Comparison of ENCODE assay signal across 17 cellular contexts in the genomic region with DNA sequence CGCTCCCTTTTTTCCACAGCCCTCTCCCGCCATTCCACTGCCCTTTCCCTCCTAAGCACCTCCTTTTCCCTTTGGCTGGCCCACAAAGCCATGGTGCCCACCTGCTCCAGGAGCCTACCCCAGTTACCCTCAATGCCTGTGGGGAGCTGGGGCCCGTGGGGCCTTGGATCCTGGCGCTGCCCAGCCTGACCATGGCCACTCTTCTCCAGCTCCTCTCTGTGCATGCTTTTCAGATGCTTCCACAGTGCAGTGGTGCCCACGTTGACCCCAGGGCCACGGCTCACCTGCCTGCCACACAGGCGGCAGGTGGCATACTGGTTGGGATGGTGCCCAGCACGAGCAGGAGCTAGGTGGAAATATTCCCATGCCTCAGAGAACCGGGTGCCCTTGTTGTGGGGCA. TPM values are rescaled to one million over a fixed set of nuclear protein-coding genes. Genes with fewer than 3 reads are reported as not detected.
DNase-seq lines count a peak whose midpoint lies in the region; ATAC-seq, FAIRE-seq and TF ChIP-seq lines count a peak whose summit lies in the region.
"Had no signal": no experiment of that assay in that cellular context is flagged by ENCODE, and none has a peak within 500 bp of the region (broad histone marks: within the 10 kb centered on the region; RNA-seq: fewer than 3 reads in every experiment).

No MANE protein-coding gene starts in this region.

- no peak for DNase-seq in DND-41
- no peak for DNase-seq in activated CD8-positive, alpha-beta T cell treated with anti-CD3 and anti-CD28 coated beads, Interleukin-2, amount 10 ng/mL, durations not matched to agents 7 days and 5 days
- DNase-seq in neural crest cell (ENCODE audit: low read depth, low spot score), result no peak
- no peak for DNase-seq in small intestine
- no peak for DNase-seq in stimulated activated CD4-positive, alpha-beta T cell treated with anti-CD3 and anti-CD28 coated beads, Interleukin-1b, Interleukin-23, amount 100 ng/mL, for 48 hours
- no peak for DNase-seq in NCI-H1048 (lab: John Stamatoyannopoulos, UW)
- DNase-seq: activated CD4-positive, alpha-beta T cell treated with anti-CD3 and anti-CD28 coated beads, Interleukin-2, amount 50 U/mL, for 48 hours; heart right ventricle; NCI-H1105; NCI-H82; stimulated activated CD4-positive, alpha-beta T cell treated with anti-CD3 and anti-CD28 coated beads, Interleukin-4, amount 100 ng/mL, for 4 hours had no signal

- peak overlapping the region; percentile 29 for H3K4me3 Mint-ChIP-seq in activated CD8-positive, alpha-beta T cell treated with anti-CD3 and anti-CD28 coated beads, Interleukin-2, amount 10 ng/mL, durations not matched to agents 7 days and 5 days
- no peak overlapping the region for H3K4me3 Mint-ChIP-seq in neural crest cell

- FAIRE-seq in small intestine (lab: Jason Lieb, UNC), result no peak

- H3K27me3 ChIP-seq in DND-41 (ENCODE audit: insufficient read depth, low read length, poor library complexity) (no peaks in the 10 kb centered on the region), small intestine (ENCODE audit: control insufficient read depth in 2 of 2, insufficient read depth in 2 of 2, low read length in 2 of 2) (no peaks in the 10 kb centered on the region)

- H3K9me3 Mint-ChIP-seq in activated CD8-positive, alpha-beta T cell treated with anti-CD3 and anti-CD28 coated beads, Interleukin-2, amount 10 ng/mL, durations not matched to agents 7 days and 5 days (ENCODE audit: insufficient read depth), result no peaks in the 10 kb centered on the region
- no peaks in the 10 kb centered on the region for H3K9me3 Mint-ChIP-seq in neural crest cell

- no peaks in the 10 kb centered on the region for H3K79me2 ChIP-seq in DND-41 (ENCODE audit: insufficient read depth, low read length)

- H3K4me3 ChIP-seq in DND-41 (ENCODE audit: low read depth in 1 of 2, low read length in 2 of 2) (no peak overlapping the region), small intestine (ENCODE audit: low read depth in 1 of 2, low read length in 2 of 2) (no peak overlapping the region)
- H3K4me3 ChIP-seq: heart right ventricle, lung had no signal

- WGBS in small intestine, 3 donors, result 88 to 93% (median 91%) methylated on average over 9 of the region's 9 CpGs

- no peaks in the 10 kb centered on the region for H4K20me1 ChIP-seq in DND-41 (ENCODE audit: insufficient read depth, low read length)

- peaks cover 89% of the 10 kb centered on the region for H3K36me3 Mint-ChIP-seq in activated CD8-positive, alpha-beta T cell treated with anti-CD3 and anti-CD28 coated beads, Interleukin-2, amount 10 ng/mL, durations not matched to agents 7 days and 5 days (ENCODE audit: low read depth)
- H3K36me3 Mint-ChIP-seq in neural crest cell (ENCODE audit: low read depth), result no peaks in the 10 kb centered on the region

- peaks cover 80% of the 10 kb centered on the region for H3K36me3 ChIP-seq in DND-41 (ENCODE audit: insufficient read depth, low read length)
- no peaks in the 10 kb centered on the region for H3K36me3 ChIP-seq in small intestine (ENCODE audit: control insufficient read depth in 2 of 2, insufficient read depth in 2 of 2, low read length in 2 of 2)
- H3K36me3 ChIP-seq: heart right ventricle had no signal

- ATAC-seq in DND-41 (ENCODE audit: insufficient read depth, low read depth), result no peak
- peak; percentile 7 for ATAC-seq in GM21390 (IDR thresholded peaks at IDR 0.05; ENCODE audit: unreplicated experiment)
- ATAC-seq in activated CD8-positive, alpha-beta T cell treated with anti-CD3 and anti-CD28 coated beads, Interleukin-2, amount 10 ng/mL, durations not matched to agents 7 days and 5 days, result no peak
- ATAC-seq in SK-N-SH treated with all-trans-retinoic acid at 6 μM for 48 hours, result no peak
- ATAC-seq: heart right ventricle had no signal

- H3K9ac ChIP-seq in DND-41 (ENCODE audit: low read depth, low read length), result no peak overlapping the region

- peaks cover 74% of the 10 kb centered on the region for H3K4me1 Mint-ChIP-seq in activated CD8-positive, alpha-beta T cell treated with anti-CD3 and anti-CD28 coated beads, Interleukin-2, amount 10 ng/mL, durations not matched to agents 7 days and 5 days (ENCODE audit: low read depth)
- H3K4me1 Mint-ChIP-seq in neural crest cell, result no peaks in the 10 kb centered on the region

- H3K4me1 ChIP-seq in DND-41 (ENCODE audit: insufficient read depth, low read length) (no peaks in the 10 kb centered on the region), small intestine (ENCODE audit: control insufficient read depth in 2 of 2, insufficient read depth in 1 of 2, low read depth in 1 of 2, low read length in 1 of 2) (no peaks in the 10 kb centered on the region)
- H3K4me1 ChIP-seq: heart right ventricle had no signal

- CTCF ChIA-PET in activated CD8-positive, alpha-beta T cell treated with anti-CD3 and anti-CD28 coated beads, Interleukin-2, amount 10 ng/mL, durations not matched to agents 7 days and 5 days (lab: Charles Lee), result interaction anchor here (1.2 to 3.8 kb wide), 8 partner anchors 10 to 98 kb away, joined by 3 to 26 read pairs (median 7); no protein-coding TSS in a partner anchor

- H3K27ac ChIP-seq in DND-41 (ENCODE audit: low read length), result 0 out of 2 replicates have a peak overlapping the region, but pooled peaks have one; percentile 16
- no peak overlapping the region for H3K27ac ChIP-seq in small intestine (ENCODE audit: low read depth in 1 of 2, low read length in 1 of 2)
- H3K27ac ChIP-seq: heart right ventricle had no signal

- no peaks in the 10 kb centered on the region for H3K9me3 ChIP-seq in DND-41 (ENCODE audit: insufficient read depth, low read length, severe bottlenecking)
- no peaks in the 10 kb centered on the region for H3K9me3 ChIP-seq in small intestine (ENCODE audit: control insufficient read depth, low read depth)
- H3K9me3 ChIP-seq: heart right ventricle had no signal

- peak overlapping the region; percentile 79 for H3K27ac Mint-ChIP-seq in activated CD8-positive, alpha-beta T cell treated with anti-CD3 and anti-CD28 coated beads, Interleukin-2, amount 10 ng/mL, durations not matched to agents 7 days and 5 days
- H3K27ac Mint-ChIP-seq in neural crest cell (ENCODE audit: unreplicated experiment), result peak overlapping the region; percentile 10

- POLR2A ChIA-PET in activated CD8-positive, alpha-beta T cell treated with anti-CD3 and anti-CD28 coated beads, Interleukin-2, amount 10 ng/mL, durations not matched to agents 7 days and 5 days (lab: Charles Lee), result interaction anchor here (0.9 to 3.3 kb wide), 8 partner anchors 11 to 283 kb away, joined by 3 to 15 read pairs (median 10); no protein-coding TSS in a partner anchor

- H2AFZ ChIP-seq in DND-41 (ENCODE audit: low read depth, low read length), result no peak overlapping the region

- H3K4me2 ChIP-seq in DND-41 (ENCODE audit: insufficient read depth, low read length), result no peak overlapping the region

- H3K27me3 Mint-ChIP-seq in activated CD8-positive, alpha-beta T cell treated with anti-CD3 and anti-CD28 coated beads, Interleukin-2, amount 10 ng/mL, durations not matched to agents 7 days and 5 days (ENCODE audit: low read depth), result no peaks in the 10 kb centered on the region
- H3K27me3 Mint-ChIP-seq in neural crest cell (ENCODE audit: low read depth), result no peaks in the 10 kb centered on the region

- TF ChIP-seq CTCF in DND-41 (IDR thresholded peaks at IDR 0.05; ENCODE audit: borderline replicate concordance, extremely low read depth, low read length, poor library complexity, severe bottlenecking) (no peak), neural crest cell (conservative IDR thresholded peaks at IDR 0.05) (no peak)

TF ChIP-seq in SK-N-SH treated with all-trans-retinoic acid at 6 μM for 48 hours, 23 proteins besides CTCF, POLR2A, EP300 and RAD21 (continues in another document):
- TF ChIP-seq ZNF565 (CRISPR knock-in tag; conservative IDR thresholded peaks at IDR 0.05; ENCODE audit: low read depth), result no peak
- no peak for TF ChIP-seq PPARA (CRISPR knock-in tag; IDR thresholded peaks at IDR 0.05; ENCODE audit: borderline replicate concordance)
- TF ChIP-seq ARNTL (CRISPR knock-in tag; IDR thresholded peaks at IDR 0.05; ENCODE audit: borderline replicate concordance, low read depth), result no peak
- TF ChIP-seq TSHZ2 (CRISPR knock-in tag; IDR thresholded peaks at IDR 0.05), result no peak
- TF ChIP-seq ZNF8 (CRISPR knock-in tag; IDR thresholded peaks at IDR 0.05), result no peak
- no peak for TF ChIP-seq OSR1 (CRISPR knock-in tag; IDR thresholded peaks at IDR 0.05)

RNA-seq across cellular contexts. Expression of gene ZBED2, which starts 1.5 kb away (rescaled TPM):
- under 1 TPM; 0.68 to 0.74 TPM for total RNA-seq in activated CD8-positive, alpha-beta T cell treated with anti-CD3 and anti-CD28 coated beads, Interleukin-2, amount 10 ng/mL, durations not matched to agents 7 days and 5 days
- not detected in 2 replicates for total RNA-seq in neural crest cell
- under 1 TPM in 1 of 3 donors, not detected in 2; 0.04 TPM for polyA plus RNA-seq in small intestine
- total RNA-seq: HT-29, progenitor cell of endocrine pancreas, subcutaneous adipose tissue had no signal
- polyA plus RNA-seq: heart right ventricle had no signal

RNA-seq across cellular contexts. Expression of gene CD96, which starts 51.7 kb away (rescaled TPM):
- 100 to 1,000 TPM; 293 to 303 TPM for total RNA-seq in activated CD8-positive, alpha-beta T cell treated with anti-CD3 and anti-CD28 coated beads, Interleukin-2, amount 10 ng/mL, durations not matched to agents 7 days and 5 days
- not detected in 2 replicates for total RNA-seq in neural crest cell
- polyA plus RNA-seq in small intestine, result 1 to 10 TPM; 1.3 to 1.9 (median 1.4) TPM
- total RNA-seq: HT-29, progenitor cell of endocrine pancreas had no signal

Comparison
In these comparisons a context has a peak if more than half of its experiments do, and no peak if none do; other contexts are left out.
1. RNA of gene CD96, which starts 51.7 kb away (total RNA-seq): 293 to 303 TPM in activated CD8-positive, alpha-beta T cell treated with anti-CD3 and anti-CD28 coated beads, Interleukin-2, amount 10 ng/mL, durations not matched to agents 7 days and 5 days; not detected in neural crest cell; every median in the first group is over 100 times any median in the second.